In the genomic region with DNA sequence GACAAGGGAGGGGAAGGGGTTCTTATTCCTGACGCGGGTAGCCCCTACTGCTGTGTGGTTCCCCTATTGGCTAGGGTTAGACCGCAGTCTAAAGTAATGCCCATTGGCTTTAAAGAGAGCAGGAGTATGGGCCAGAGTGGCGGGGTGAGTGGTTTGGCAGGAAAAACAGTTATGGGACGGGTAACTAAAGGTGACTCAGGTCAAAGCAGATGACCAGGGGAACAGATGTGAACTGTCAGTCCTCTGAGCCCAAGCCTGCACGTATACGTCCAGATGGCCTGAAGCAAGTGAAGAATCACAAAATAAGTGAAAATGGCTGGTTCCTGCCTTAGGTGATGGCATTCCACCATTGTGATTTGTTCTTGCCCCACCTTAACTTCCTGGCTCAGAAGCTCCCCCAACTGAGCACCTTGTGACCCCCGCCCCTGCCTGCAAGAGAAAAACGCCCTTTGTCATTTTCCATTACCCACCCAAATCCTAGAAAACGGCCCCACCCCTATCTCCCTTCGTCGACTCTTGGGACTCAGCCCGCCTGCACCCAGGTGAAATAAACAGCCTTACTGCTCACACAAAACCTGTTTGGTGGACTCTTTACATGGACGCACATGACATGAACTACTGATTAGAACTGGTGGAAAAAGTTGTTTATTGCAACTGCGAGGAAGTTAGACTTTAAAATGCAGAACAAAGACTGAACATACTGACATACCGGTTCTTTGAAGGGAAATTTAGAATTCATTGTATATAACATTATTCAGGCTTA, we compare ENCODE assay signal across 6 cellular contexts. TPM values are rescaled to one million over a fixed set of nuclear protein-coding genes. Genes with fewer than 3 reads are reported as not detected.
DNase-seq lines count a peak whose midpoint lies in the region; ATAC-seq and FAIRE-seq lines count a peak whose summit lies in the region.

No MANE protein-coding gene starts in this region.

- peak overlapping the region; percentile 72 to 86 for H3K4me3 ChIP-seq in small intestine (ENCODE audit: low read depth in 1 of 2, low read length in 2 of 2)

- 14 to 16% (median 14%) methylated on average over 16 of the region's 16 CpGs for whole genome bisulfite sequencing in small intestine, 3 donors

- H3K27me3 ChIP-seq in small intestine (ENCODE audit: control insufficient read depth in 2 of 2, insufficient read depth in 2 of 2, low read length in 2 of 2): no peaks in the 10 kb centered on the region

- no peak for ATAC-seq in GM21515 (IDR thresholded peaks at IDR 0.05; ENCODE audit: unreplicated experiment)

- H3K4me1 ChIP-seq in small intestine (ENCODE audit: control insufficient read depth in 2 of 2, insufficient read depth in 1 of 2, low read depth in 1 of 2, low read length in 1 of 2): no peaks in the 10 kb centered on the region

- H3K9me3 ChIP-seq in small intestine (ENCODE audit: control insufficient read depth, low read depth): no peaks in the 10 kb centered on the region

- no peak for FAIRE-seq in small intestine (lab: Jason Lieb, UNC)

- in situ Hi-C loops in ACHN (cut with HindIII; ENCODE audit: low pct_ligation_motif_present, low pct_unique_long_range_greater_than_20kb, low sequenced_read_pairs): no loop called here

- H3K36me3 ChIP-seq in small intestine (ENCODE audit: control insufficient read depth in 2 of 2, insufficient read depth in 2 of 2, low read length in 2 of 2): no peaks in the 10 kb centered on the region

- H3K27ac ChIP-seq in epithelial cell of prostate (peak overlapping the region; percentile 76), small intestine (ENCODE audit: low read depth in 1 of 2, low read length in 1 of 2) (peak overlapping the region in 1 of 2 donors; percentile 88)

- peak; percentile 10 for DNase-seq in ACHN
- DNase-seq in NCI-H82 treated with DMSO at 0.1 percent for 48 hours (lab: John Stamatoyannopoulos, UW; ENCODE audit: unreplicated experiment): peak; percentile 52
- DNase-seq in epithelial cell of prostate (ENCODE audit: low read depth, low spot score): no peak
- DNase-seq in small intestine: peak; percentile 35
- no peak for DNase-seq in NCI-H2029 (lab: John Stamatoyannopoulos, UW)

RNA-seq across cellular contexts. Expression of gene ATAD3B, which starts 0.8 kb away (rescaled TPM):
- 10 to 100 TPM; 17.4 to 34.5 (median 21.3) TPM for polyA plus RNA-seq in small intestine

RNA-seq across cellular contexts. Expression of gene ATAD3C, which starts 21.3 kb away (rescaled TPM):
- polyA plus RNA-seq in small intestine: under 1 TPM in 2 of 3 donors, not detected in 1; 0.27 to 0.66 TPM

RNA-seq across cellular contexts. Expression of gene VWA1, which starts 35.3 kb away (rescaled TPM):
- 10 to 100 TPM in 1 of 3 donors, 1 to 10 TPM in 1, under 1 TPM in 1; 0.67 to 12.7 (median 1.1) TPM for polyA plus RNA-seq in small intestine

RNA-seq across cellular contexts. Expression of gene ATAD3A, which starts 41.2 kb away (rescaled TPM):
- 10 to 100 TPM; 24.2 to 42.1 (median 25.9) TPM for polyA plus RNA-seq in small intestine

RNA-seq across cellular contexts. Expression of gene ANKRD65, which starts 49.7 kb away (rescaled TPM):
- 1 to 10 TPM; 1.1 to 1.7 (median 1.4) TPM for polyA plus RNA-seq in small intestine

Comparison
In these comparisons a context has a peak if more than half of its experiments do, and no peak if none do; other contexts are left out.
1. DNase-seq: peak in ACHN (single experiment), NCI-H82 treated with DMSO at 0.1 percent for 48 hours (single experiment) and small intestine (single experiment); none in epithelial cell of prostate (single experiment) and NCI-H2029 (single experiment).